Comparison of ENCODE assay signal across 30 cellular contexts in the genomic region with DNA sequence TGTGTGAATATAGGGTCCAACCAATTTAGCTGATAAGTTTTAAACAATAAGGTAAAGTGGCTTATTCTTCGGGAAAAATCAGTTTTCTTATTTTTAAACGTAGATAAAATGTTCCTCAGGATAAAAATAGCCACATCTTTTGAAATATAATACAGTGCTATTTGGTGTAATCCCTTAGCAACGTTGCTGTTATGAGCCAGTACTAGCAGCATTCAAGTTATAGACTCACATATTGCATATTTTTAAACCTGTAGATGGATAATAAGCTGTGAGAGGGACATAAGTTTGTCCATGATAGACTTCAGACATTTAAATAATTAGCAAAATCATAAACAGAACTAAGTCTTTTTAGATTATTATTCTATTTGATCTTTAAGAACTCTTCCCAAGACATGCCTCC.
"Had no signal": no experiment of that assay in that cellular context is flagged by ENCODE, and none has a peak within 500 bp of the region (broad histone marks: within the 10 kb centered on the region; RNA-seq: fewer than 3 reads in every experiment).

No MANE protein-coding gene starts in this region.

- H3K4me1 ChIP-seq: body of pancreas, breast epithelium, Peyer's patch, SJSA1 had no signal

- DNase-seq: activated CD4-positive, alpha-beta T cell treated with anti-CD3 and anti-CD28 coated beads for 1 hour; activated CD4-positive, alpha-beta T cell treated with anti-CD3 and anti-CD28 coated beads, Interleukin-2, amount 10 ng/mL, durations not matched to agents 24 days and 14 days; activated CD4-positive, alpha-beta T cell treated with anti-CD3 and anti-CD28 coated beads, Interleukin-2, amount 50 U/mL, for 4 hours; activated CD4-positive, CD25-positive, alpha-beta regulatory T cell; activated CD8-positive, alpha-beta T cell treated with anti-CD3 and anti-CD28 coated beads for 36 hours; activated gamma-delta T cell; activated naive CD4-positive, alpha-beta T cell treated with Interleukin-2 at 50 U/mL for 16 hours; activated naive CD8-positive, alpha-beta T cell treated with anti-CD3 and anti-CD28 coated beads, Interleukin-2, amount 10 ng/mL, durations not matched to agents 7 days and 5 days; activated T-cell treated with anti-CD3 and anti-CD28 coated beads, Interleukin-2, amount 50 U/mL, for 1 hour; body of pancreas; Karpas-422; MG63; MV-4-11; NCI-H1092; NCI-H1436 treated with DMSO at 0.1 percent for 48 hours; NCI-H1694 treated with DMSO at 0.1 percent for 48 hours; NCI-H2029; NCI-H345; NCI-H524 treated with DMSO at 0.1 percent for 48 hours; NK-92 treated with Interleukin-12 subunit alpha and Interleukin-12 subunit beta, amount 100 ng/mL, for 24 hours; PC-3; Peyer's patch; RPMI8226; SHP77 treated with DMSO at 0.1 percent for 48 hours; T1000; WERI-Rb-1 had no signal

- FAIRE-seq: astrocyte, K562 had no signal

- H3K9me3 ChIP-seq: body of pancreas, breast epithelium, MG63, Peyer's patch, SJSA1 had no signal

- H3K36me3 ChIP-seq: breast epithelium, MG63, Peyer's patch, SJSA1, WERI-Rb-1 had no signal

- H3K27ac ChIP-seq: body of pancreas, breast epithelium, Peyer's patch, SJSA1, WERI-Rb-1 had no signal

- H3K4me3 ChIP-seq: body of pancreas, breast epithelium, K562, MG63, Peyer's patch, SJSA1 had no signal

- ATAC-seq: activated CD8-positive, alpha-beta T cell treated with anti-CD3 and anti-CD28 coated beads for 36 hours; body of pancreas; K562; PC-3 had no signal

- H3K27me3 ChIP-seq: MG63 had no signal
